Comparison of ENCODE assay signal across 25 cellular contexts in the genomic region with DNA sequence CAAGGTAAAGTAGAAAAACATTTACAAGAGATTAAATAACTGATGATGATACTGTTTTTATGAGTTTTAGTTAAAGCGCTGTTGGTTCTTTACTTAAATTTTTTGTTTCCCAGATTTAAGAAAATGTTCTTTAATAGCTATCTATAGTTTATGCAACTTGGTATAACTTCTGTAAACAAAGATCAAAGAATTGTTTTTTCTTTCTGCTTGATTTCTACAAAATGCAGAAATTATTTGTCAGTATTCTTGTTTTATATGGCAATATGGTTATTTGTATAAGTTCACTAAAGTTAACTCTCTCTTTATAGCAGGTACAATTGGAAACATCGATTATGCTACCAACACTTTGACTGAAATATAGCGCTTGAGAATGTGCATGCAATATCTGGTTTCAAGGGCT.
"Had no signal": no experiment of that assay in that cellular context is flagged by ENCODE, and none has a peak within 500 bp of the region (broad histone marks: within the 10 kb centered on the region; RNA-seq: fewer than 3 reads in every experiment).

No MANE protein-coding gene starts in this region.

- H3K4me3 ChIP-seq: neural progenitor cell, ovary, psoas muscle, right lobe of liver, sigmoid colon, stomach, thoracic aorta, thyroid gland, tibial nerve, upper lobe of left lung, vagina had no signal

- H3K9me3 ChIP-seq: ovary, psoas muscle, right lobe of liver, sigmoid colon, stomach, thoracic aorta, thyroid gland, tibial nerve, upper lobe of left lung, vagina had no signal

- H3K36me3 ChIP-seq: neural progenitor cell, ovary, right lobe of liver, sigmoid colon, stomach, thoracic aorta, thyroid gland, tibial nerve, upper lobe of left lung, vagina had no signal

- H3K4me1 ChIP-seq: neural progenitor cell, parathyroid adenoma, psoas muscle, right lobe of liver, sigmoid colon, stomach, thyroid gland, tibial nerve, upper lobe of left lung, vagina had no signal

- H3K27ac ChIP-seq: neural progenitor cell, ovary, parathyroid adenoma, psoas muscle, right lobe of liver, sigmoid colon, stomach, thoracic aorta, thyroid gland, tibial nerve, upper lobe of left lung, vagina had no signal

- H3K9ac ChIP-seq: neural progenitor cell, parathyroid adenoma had no signal

- DNase-seq: natural killer cell; occipital lobe; ovary; posterior cingulate gyrus; psoas muscle; right cardiac atrium; right lobe of liver; sigmoid colon; small intestine; stimulated activated CD4-positive, alpha-beta T cell treated with anti-CD3 and anti-CD28 coated beads, Interleukin-15, amount 100 ng/mL, for 24 hours; stimulated activated CD4-positive, alpha-beta T cell treated with anti-CD3 and anti-CD28 coated beads, Interleukin-2, amount 100 ng/mL, for 24 hours; stimulated activated CD4-positive, alpha-beta T cell treated with anti-CD3 and anti-CD28 coated beads, Interleukin-2, amount 100 ng/mL, for 48 hours; stimulated activated CD4-positive, alpha-beta T cell treated with anti-CD3 and anti-CD28 coated beads, Interleukin-4, amount 100 ng/mL, for 24 hours; stimulated activated naive B cell treated with anti-CD40 and anti-IgM and Interleukin-4, amounts not matched to agents 10 μg/mL and 1 μg/mL and 100 μg/mL, for 72 hours; stimulated activated naive CD4-positive, alpha-beta T cell treated with Interleukin-2 at 50 U/mL for 16 hours; stomach; thyroid gland; trophoblast cell; upper lobe of left lung had no signal

- H3K4me2 ChIP-seq: neural progenitor cell had no signal

- FAIRE-seq: small intestine, urothelium cell line had no signal

- H2AFZ ChIP-seq: neural progenitor cell, parathyroid adenoma had no signal

- H3K27me3 ChIP-seq: neural progenitor cell, ovary, right lobe of liver, sigmoid colon, stomach, thyroid gland, tibial nerve, upper lobe of left lung, vagina had no signal

- H3K79me2 ChIP-seq: parathyroid adenoma had no signal
